ENCODE assay signal across 17 cellular contexts in the genomic region with DNA sequence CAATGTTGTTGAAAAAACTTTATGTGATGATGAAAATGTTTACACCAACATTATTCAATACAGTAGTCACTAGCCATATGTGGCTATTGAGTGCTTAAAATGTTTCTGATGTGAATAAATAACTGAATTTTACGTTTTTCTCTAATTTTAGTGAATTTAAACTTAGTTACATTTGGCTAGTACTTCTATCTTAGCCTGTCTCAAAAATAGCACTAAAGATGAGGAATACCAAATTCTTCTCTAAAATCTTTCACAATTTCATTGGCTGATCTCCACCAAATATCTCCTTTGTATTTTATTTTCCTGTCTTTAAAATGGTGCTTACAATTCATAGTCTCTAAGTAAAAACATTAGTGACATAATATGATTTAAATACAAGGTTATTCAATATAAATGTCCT.
DNase-seq lines count a peak whose midpoint lies in the region; ATAC-seq and TF ChIP-seq lines count a peak whose summit lies in the region.
"Had no signal": no experiment of that assay in that cellular context is flagged by ENCODE, and none has a peak within 500 bp of the region (broad histone marks: within the 10 kb centered on the region; RNA-seq: fewer than 3 reads in every experiment).

No MANE protein-coding gene starts in this region.

- no peaks in the 10 kb centered on the region for H3K9me3 Mint-ChIP-seq in T-helper 2 cell treated with Interferon-gamma antibody and Interleukin-4, amounts not matched to agents 5 μg/mL and 100 μg/mL, for 36 hours
- H3K9me3 Mint-ChIP-seq: CD4-positive, alpha-beta T cell had no signal

- no peaks in the 10 kb centered on the region for H4K20me1 ChIP-seq in osteoblast (ENCODE audit: insufficient read depth, low read length)

- no peak overlapping the region for H2AFZ ChIP-seq in osteoblast (ENCODE audit: low read length)

- TF ChIP-seq CTCF in AG10803 (conservative IDR thresholded peaks at IDR 0.05; ENCODE audit: low read length): no peak
- no peak for TF ChIP-seq CTCF in osteoblast (IDR thresholded peaks at IDR 0.05; ENCODE audit: extremely low read depth, low read depth, low read length)
- TF ChIP-seq CTCF in WERI-Rb-1 (IDR thresholded peaks at IDR 0.05; ENCODE audit: low read depth, low read length): no peak

- H3K4me3 ChIP-seq in AG10803 (ENCODE audit: low read length) (no peak overlapping the region), SJCRH30 (no peak overlapping the region), osteoblast (ENCODE audit: insufficient read depth, low read length) (no peak overlapping the region), WERI-Rb-1 (ENCODE audit: low read depth, low read length) (no peak overlapping the region)

- H3K4me3 Mint-ChIP-seq in T-helper 2 cell treated with Interferon-gamma antibody and Interleukin-4, amounts not matched to agents 5 μg/mL and 100 μg/mL, for 36 hours: no peak overlapping the region
- H3K4me3 Mint-ChIP-seq: B cell; CD4-positive, alpha-beta T cell had no signal

- H3K4me2 ChIP-seq in osteoblast (ENCODE audit: insufficient read depth, low read length): peak overlapping the region; percentile 46

- H3K27ac ChIP-seq in SJCRH30 (peak overlapping the region; percentile 6; the same call in 1 of the 2 replicates), osteoblast (ENCODE audit: low read depth, low read length) (peak overlapping the region; percentile 71), WERI-Rb-1 (no peak overlapping the region)

- no peaks in the 10 kb centered on the region for H3K9me3 ChIP-seq in SJCRH30 (replicated peaks)
- H3K9me3 ChIP-seq in osteoblast (ENCODE audit: low read depth, low read length): no peaks in the 10 kb centered on the region
- H3K9me3 ChIP-seq in WERI-Rb-1 (ENCODE audit: severe bottlenecking): no peaks in the 10 kb centered on the region

- H3K4me1 Mint-ChIP-seq in T-helper 2 cell treated with Interferon-gamma antibody and Interleukin-4, amounts not matched to agents 5 μg/mL and 100 μg/mL, for 36 hours (ENCODE audit: low read depth): no peaks in the 10 kb centered on the region
- H3K4me1 Mint-ChIP-seq: B cell had no signal

- ATAC-seq in GM19452 (IDR thresholded peaks at IDR 0.05; ENCODE audit: unreplicated experiment): no peak

- H3K27ac Mint-ChIP-seq in T-helper 2 cell treated with Interferon-gamma antibody and Interleukin-4, amounts not matched to agents 5 μg/mL and 100 μg/mL, for 36 hours: no peak overlapping the region
- H3K27ac Mint-ChIP-seq: B cell; CD4-positive, alpha-beta T cell had no signal

- H3K36me3 Mint-ChIP-seq in T-helper 2 cell treated with Interferon-gamma antibody and Interleukin-4, amounts not matched to agents 5 μg/mL and 100 μg/mL, for 36 hours (ENCODE audit: low read depth): no peaks in the 10 kb centered on the region

- H3K36me3 ChIP-seq in SJCRH30 (no peaks in the 10 kb centered on the region), osteoblast (ENCODE audit: insufficient read depth, low read length) (no peaks in the 10 kb centered on the region), WERI-Rb-1 (no peaks in the 10 kb centered on the region)

- peak; percentile 67 for DNase-seq in AG10803 (ENCODE audit: low read depth)
- no peak for DNase-seq in SJCRH30
- DNase-seq in fibroblast of gingiva (ENCODE audit: low read depth): peak; percentile 34
- DNase-seq in osteoblast (ENCODE audit: insufficient read length, low spot score, missing footprints): no peak
- DNase-seq in WERI-Rb-1: no peak
- no peak for DNase-seq in kidney glomerular epithelial cell (lab: John Stamatoyannopoulos, UW)
- no peak for DNase-seq in T-helper 2 cell treated with Interferon-gamma antibody and Interleukin-4, amounts not matched to agents 5 μg/mL and 100 μg/mL, for 36 hours (ENCODE audit: low spot score)
- DNase-seq: CD4-positive, alpha-beta T cell; DMS79; KG1; NCI-H1105 treated with DMSO at 0.1 percent for 48 hours; NCI-H1930; NCI-H2171 treated with DMSO at 0.1 percent for 48 hours; NCI-H510A; SIG-M5 had no signal

- H3K79me2 ChIP-seq in osteoblast (ENCODE audit: insufficient read depth, low read length): no peaks in the 10 kb centered on the region

- H3K27me3 Mint-ChIP-seq in T-helper 2 cell treated with Interferon-gamma antibody and Interleukin-4, amounts not matched to agents 5 μg/mL and 100 μg/mL, for 36 hours (ENCODE audit: low read depth): no peaks in the 10 kb centered on the region
- H3K27me3 Mint-ChIP-seq: B cell; CD4-positive, alpha-beta T cell had no signal

- H3K4me1 ChIP-seq in SJCRH30 (peaks cover 18% of the 10 kb centered on the region), osteoblast (ENCODE audit: insufficient read depth, low read length) (peaks cover 38% of the 10 kb centered on the region)

- H3K27me3 ChIP-seq in SJCRH30 (no peaks in the 10 kb centered on the region), osteoblast (ENCODE audit: insufficient read depth, low read length) (no peaks in the 10 kb centered on the region), WERI-Rb-1 (ENCODE audit: insufficient read depth, low read depth, severe bottlenecking) (no peaks in the 10 kb centered on the region)

Comparison
In these comparisons a context has a peak if more than half of its experiments do, and no peak if none do; other contexts are left out.
1. DNase-seq: peak in AG10803 (single experiment) and fibroblast of gingiva (single experiment); none in SJCRH30 (0 of 2), osteoblast (single experiment), WERI-Rb-1 (single experiment), kidney glomerular epithelial cell (single experiment) and T-helper 2 cell treated with Interferon-gamma antibody and Interleukin-4, amounts not matched to agents 5 μg/mL and 100 μg/mL, for 36 hours (single experiment).